ENCODE assay signal across 19 cellular contexts in the genomic region with DNA sequence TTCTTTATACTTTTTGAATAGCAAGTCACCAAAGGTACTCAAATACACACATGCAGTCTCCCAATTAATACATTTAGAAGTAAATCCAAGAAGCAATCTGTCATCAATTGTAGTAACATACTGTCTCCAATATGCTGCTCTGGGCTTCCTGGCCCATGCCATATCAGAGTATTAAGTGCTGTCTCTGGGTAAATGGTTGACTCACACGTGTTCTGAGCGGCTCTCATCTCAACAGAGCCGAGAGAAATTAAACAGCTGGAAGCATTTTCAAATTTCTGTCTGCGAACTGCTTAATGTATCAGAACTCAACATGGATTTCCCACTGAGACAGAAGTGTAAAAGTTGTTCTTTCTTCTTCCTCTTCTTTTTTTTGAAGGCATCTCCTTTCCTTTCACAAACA.
DNase-seq lines count a peak whose midpoint lies in the region; ATAC-seq and TF ChIP-seq lines count a peak whose summit lies in the region.
"Had no signal": no experiment of that assay in that cellular context is flagged by ENCODE, and none has a peak within 500 bp of the region (broad histone marks: within the 10 kb centered on the region; RNA-seq: fewer than 3 reads in every experiment).

No MANE protein-coding gene starts in this region.

- H3K23ac ChIP-seq in IMR-90 (ENCODE audit: low read depth, low read length) = no peak overlapping the region

- no peak overlapping the region for H3K18ac ChIP-seq in IMR-90 (ENCODE audit: low read depth, low read length)

- no peak overlapping the region for H3K4ac ChIP-seq in IMR-90 (ENCODE audit: low read depth, low read length)

- dilution Hi-C loops in IMR-90 (cut with HindIII; ENCODE audit: low sequenced_read_pairs, unreplicated experiment) = no loop called here

- BruUV-seq in IMR-90 (replicated peaks; lab: Mats Ljungman, UMichigan) = no TSS peak

- no peaks in the 10 kb centered on the region for H3K4me1 ChIP-seq in IMR-90 (ENCODE audit: control insufficient read depth, insufficient read depth, low read length)

- no peaks in the 10 kb centered on the region for H3K9me3 ChIP-seq in IMR-90 (ENCODE audit: control insufficient read depth, insufficient read depth, low read length)

- no peak overlapping the region for H2BK15ac ChIP-seq in IMR-90 (ENCODE audit: low read depth, low read length)

- no peak overlapping the region for H4K8ac ChIP-seq in IMR-90 (ENCODE audit: low read depth in 2 of 2, low read length in 2 of 2)

- H2BK20ac ChIP-seq in IMR-90 (ENCODE audit: low read depth, low read length) = no peak overlapping the region

- no peak overlapping the region for H3K27ac ChIP-seq in IMR-90 (ENCODE audit: insufficient read depth, low read length)

- H3K9me1 ChIP-seq in IMR-90 (ENCODE audit: insufficient read depth, low read length) = no peaks in the 10 kb centered on the region

- H2AK5ac ChIP-seq in IMR-90 (ENCODE audit: low read depth, low read length) = no peak overlapping the region

- no CpG with 5 or more reads among the region's 4 CpGs for WGBS in IMR-90 (ENCODE audit: extremely low coverage in 2 of 2, insufficient read length in 1 of 2), 2 experiments

- H2AK9ac ChIP-seq in IMR-90 (replicated peaks; ENCODE audit: low read depth, low read length, poor library complexity) = no peak overlapping the region

- H3K56ac ChIP-seq in IMR-90 (ENCODE audit: extremely low read depth, insufficient read depth, low read length) = no peak overlapping the region

- H3K79me1 ChIP-seq in IMR-90 (ENCODE audit: low read depth in 1 of 2, low read length in 2 of 2) = no peaks in the 10 kb centered on the region

- no peaks in the 10 kb centered on the region for H4K20me1 ChIP-seq in IMR-90 (ENCODE audit: insufficient read depth, low read length)

- no peak overlapping the region for H3K9ac ChIP-seq in IMR-90 (ENCODE audit: low read depth, low read length)

- DNase-seq in DMS53 treated with DMSO at 0.1 percent for 48 hours (lab: John Stamatoyannopoulos, UW; ENCODE audit: unreplicated experiment) = peak; percentile 12
- no peak for DNase-seq in IMR-90
- DNase-seq in fibroblast of villous mesenchyme (ENCODE audit: low read depth) = peak; percentile 5
- no peak for DNase-seq in MV-4-11 (lab: John Stamatoyannopoulos, UW)
- no peak for DNase-seq in kidney glomerular epithelial cell (lab: John Stamatoyannopoulos, UW)
- no peak for DNase-seq in middle frontal gyrus (ENCODE audit: extremely low spot score, low spot score)
- DNase-seq in stimulated activated CD4-positive, alpha-beta T cell treated with anti-CD3 and anti-CD28 coated beads, Interleukin-1b, Interleukin-23, amount 100 ng/mL, for 48 hours = no peak
- DNase-seq: DMS79 treated with DMSO at 0.1 percent for 48 hours; H7; Kasumi-1; MM.1S; NCI-H1092 treated with DMSO at 0.1 percent for 48 hours; NCI-H1436 treated with DMSO at 0.1 percent for 48 hours; NCI-H2029; NCI-H226; NCI-H774; NK-92 treated with Interleukin-12 subunit alpha and Interleukin-12 subunit beta, amount 100 ng/mL, for 24 hours had no signal

- H4K5ac ChIP-seq in IMR-90 (ENCODE audit: low read depth, low read length) = no peak overlapping the region

- TF ChIP-seq RAD21 in IMR-90 (IDR thresholded peaks at IDR 0.05; ENCODE audit: low read length) = no peak

- H2BK5ac ChIP-seq in IMR-90 (ENCODE audit: low read depth, low read length, poor library complexity, severe bottlenecking) = no peak overlapping the region

- no peak overlapping the region for H2AFZ ChIP-seq in IMR-90 (replicated peaks; ENCODE audit: low read length, poor library complexity)

- H3K36me3 ChIP-seq in IMR-90 (ENCODE audit: control insufficient read depth, insufficient read depth, low read length) = no peaks in the 10 kb centered on the region

- peak; percentile 79 for ATAC-seq in IMR-90 (ENCODE audit: low read depth)
- ATAC-seq: Panc1, SK-N-SH treated with all-trans-retinoic acid at 6 μM for 48 hours had no signal

- no peak overlapping the region for H2BK120ac ChIP-seq in IMR-90 (ENCODE audit: low read depth, low read length)

- H3K27me3 ChIP-seq in IMR-90 (ENCODE audit: control insufficient read depth, insufficient read depth, low read length) = no peaks in the 10 kb centered on the region

- in situ Hi-C loops in IMR-90 (cut with MboI; ENCODE audit: low sequenced_read_pairs) = no loop called here

- TF ChIP-seq POLR2A in IMR-90 (IDR thresholded peaks at IDR 0.05; ENCODE audit: low read depth, low read length) = no peak

- H3K4me3 ChIP-seq in IMR-90 (ENCODE audit: insufficient read depth, low read depth, low read length) (no peak overlapping the region), fibroblast of villous mesenchyme (ENCODE audit: low read depth, low read length) (no peak overlapping the region)

- POLR2A ChIA-PET in IMR-90 (lab: Charles Lee; ENCODE audit: unreplicated experiment) = no interaction called here

- TF ChIP-seq CTCF in IMR-90 (conservative IDR thresholded peaks at IDR 0.05; ENCODE audit: low read depth, low read length) (no peak), fibroblast of villous mesenchyme (IDR thresholded peaks at IDR 0.05; ENCODE audit: insufficient read depth, low read depth, low read length) (no peak)

- H4K91ac ChIP-seq in IMR-90 (ENCODE audit: insufficient read depth, low read depth, low read length) = no peak overlapping the region

- intact Hi-C loops in IMR-90 (cut with micrococcal nuclease) = no loop called here

- no peak overlapping the region for H3K14ac ChIP-seq in IMR-90 (replicated peaks; ENCODE audit: low read depth, low read length)

- CTCF ChIA-PET in IMR-90 (lab: Yijun Ruan, JAX) = interaction anchor here (0.7 kb wide), 1 partner anchor 210 kb away, joined by 4 read pairs; no protein-coding TSS in a partner anchor

- H3K4me2 ChIP-seq in IMR-90 (ENCODE audit: low read depth, low read length) = no peak overlapping the region

TF ChIP-seq in IMR-90, 13 proteins besides CTCF, POLR2A, EP300 and RAD21:
- no peak for TF ChIP-seq CHD1 (IDR thresholded peaks at IDR 0.05; ENCODE audit: low read depth, low read length)
TF ChIP-seq in IMR-90: peak in this region for 0.

Comparison
In these comparisons a context has a peak if more than half of its experiments do, and no peak if none do; other contexts are left out.
1. DNase-seq: peak in DMS53 treated with DMSO at 0.1 percent for 48 hours (single experiment) and fibroblast of villous mesenchyme (single experiment); none in IMR-90 (single experiment), MV-4-11 (single experiment), kidney glomerular epithelial cell (single experiment), middle frontal gyrus (single experiment) and stimulated activated CD4-positive, alpha-beta T cell treated with anti-CD3 and anti-CD28 coated beads, Interleukin-1b, Interleukin-23, amount 100 ng/mL, for 48 hours (single experiment).